In the genomic region with DNA sequence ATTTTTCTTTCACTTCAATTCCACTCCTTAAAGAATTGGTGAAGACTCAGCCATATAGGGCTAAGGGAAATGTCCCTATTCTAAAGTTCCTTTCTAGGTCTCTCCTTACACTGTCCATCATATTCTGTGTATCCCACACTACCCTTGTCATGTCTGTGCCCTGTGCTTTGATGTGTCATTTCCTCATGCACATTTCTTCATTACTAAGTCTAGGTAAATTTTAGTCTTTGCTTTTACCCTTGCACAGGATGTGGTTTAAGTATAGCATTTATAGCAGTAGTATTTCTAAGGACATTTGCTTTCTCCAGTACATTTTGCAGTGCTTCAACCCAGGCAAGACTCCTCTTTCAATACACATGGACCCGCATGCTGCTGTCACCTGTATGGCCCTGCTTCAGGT, we compare ENCODE assay signal across 8 cellular contexts.
A peak's percentile ranks its signal among the peaks of the same experiment; 100 is the strongest.
DNase-seq lines count a peak whose midpoint lies in the region; ATAC-seq and TF ChIP-seq lines count a peak whose summit lies in the region.

No MANE protein-coding gene starts in this region.

- no peak overlapping the region for H2AK5ac ChIP-seq in trophoblast cell (ENCODE audit: low read length)

- H3K27me3 Mint-ChIP-seq in activated CD8-positive, alpha-beta T cell treated with anti-CD3 and anti-CD28 coated beads for 36 hours: no peaks in the 10 kb centered on the region

- no peaks in the 10 kb centered on the region for H3K79me2 ChIP-seq in trophoblast cell (ENCODE audit: control insufficient read depth, insufficient read depth, low read length, poor library complexity)

- H2BK12ac ChIP-seq in trophoblast cell (ENCODE audit: low read length): no peak overlapping the region

- H3K18ac ChIP-seq in trophoblast cell (ENCODE audit: low read length): no peak overlapping the region

- no peak for TF ChIP-seq CTCF in activated CD8-positive, alpha-beta T cell treated with anti-CD3 and anti-CD28 coated beads for 36 hours (IDR thresholded peaks at IDR 0.05)

- H3K27me3 ChIP-seq in trophoblast cell (ENCODE audit: insufficient read depth, low read length) (no peaks in the 10 kb centered on the region), aorta (ENCODE audit: control insufficient read depth in 1 of 2, insufficient read depth in 2 of 2, low read length in 1 of 2) (no peaks in the 10 kb centered on the region)

- H3K14ac ChIP-seq in trophoblast cell (ENCODE audit: low read length): no peak overlapping the region

- H3K23ac ChIP-seq in trophoblast cell (ENCODE audit: low read length): no peak overlapping the region

- no peaks in the 10 kb centered on the region for H3K79me1 ChIP-seq in trophoblast cell (ENCODE audit: low read length)

- ATAC-seq in GM19452 (IDR thresholded peaks at IDR 0.05; ENCODE audit: unreplicated experiment) (peak; percentile 98), HG03108 (IDR thresholded peaks at IDR 0.05; ENCODE audit: unreplicated experiment) (peak; percentile 98), aorta (ENCODE audit: low FRiP score) (no peak)
- peak; percentile 98 for ATAC-seq in activated CD8-positive, alpha-beta T cell treated with anti-CD3 and anti-CD28 coated beads for 36 hours

- peaks cover 18% of the 10 kb centered on the region for H3K4me1 Mint-ChIP-seq in activated CD8-positive, alpha-beta T cell treated with anti-CD3 and anti-CD28 coated beads for 36 hours (ENCODE audit: low read depth)

- peak; percentile 54 for DNase-seq in GDM1 (lab: John Stamatoyannopoulos, UW)
- peak; percentile 34 for DNase-seq in activated CD8-positive, alpha-beta T cell treated with anti-CD3 and anti-CD28 coated beads for 36 hours
- no peak for DNase-seq in GM19240 (ENCODE audit: insufficient read length, low spot score)
- no peak for DNase-seq in trophoblast cell
- DNase-seq in DMS114 treated with DMSO at 0.1 percent for 48 hours (lab: John Stamatoyannopoulos, UW; ENCODE audit: unreplicated experiment): no peak
- DNase-seq in aorta: no peak

- no peaks in the 10 kb centered on the region for H3K9me3 Mint-ChIP-seq in activated CD8-positive, alpha-beta T cell treated with anti-CD3 and anti-CD28 coated beads for 36 hours

- H3K4me3 ChIP-seq in trophoblast cell (ENCODE audit: low read depth, low read length): no peak overlapping the region
- H3K4me3 ChIP-seq in aorta (ENCODE audit: low read length in 2 of 2): no peak overlapping the region

- CTCF ChIA-PET in activated CD8-positive, alpha-beta T cell treated with anti-CD3 and anti-CD28 coated beads for 36 hours (lab: Charles Lee): interaction anchor here (1.6 kb wide), 1 partner anchor 11 kb away, joined by 4 read pairs; no protein-coding TSS in a partner anchor

- H3K27ac Mint-ChIP-seq in activated CD8-positive, alpha-beta T cell treated with anti-CD3 and anti-CD28 coated beads for 36 hours: peak overlapping the region; percentile 81

- no peak overlapping the region for H3K4me2 ChIP-seq in trophoblast cell (ENCODE audit: low read length)

- no peaks in the 10 kb centered on the region for H3K36me3 Mint-ChIP-seq in activated CD8-positive, alpha-beta T cell treated with anti-CD3 and anti-CD28 coated beads for 36 hours (ENCODE audit: low read depth)

- no peaks in the 10 kb centered on the region for H3K4me1 ChIP-seq in trophoblast cell (ENCODE audit: control insufficient read depth in 1 of 2, insufficient read depth in 2 of 2, low read length in 2 of 2)
- no peaks in the 10 kb centered on the region for H3K4me1 ChIP-seq in aorta (ENCODE audit: control insufficient read depth in 1 of 2, insufficient read depth in 2 of 2, low read length in 2 of 2)

- WGBS in trophoblast cell (ENCODE audit: extremely low coverage, insufficient coverage, insufficient read length): no CpG with 5 or more reads among the region's 1 CpG
- 89 to 95% methylated on average over 1 of the region's 1 CpG for WGBS in aorta, 2 donors

- no peak overlapping the region for H4K8ac ChIP-seq in trophoblast cell (ENCODE audit: low read depth, low read length)

- no peak overlapping the region for H3K27ac ChIP-seq in trophoblast cell (ENCODE audit: low read depth, low read length)
- no peak overlapping the region for H3K27ac ChIP-seq in aorta (ENCODE audit: low read depth in 1 of 2, low read length in 2 of 2)

- no peak overlapping the region for H4K12ac ChIP-seq in trophoblast cell (ENCODE audit: low read depth, low read length)

- no peak overlapping the region for H2AFZ ChIP-seq in trophoblast cell (ENCODE audit: insufficient read depth, low read length, poor library complexity)

- no peak overlapping the region for H2BK120ac ChIP-seq in trophoblast cell (ENCODE audit: insufficient read depth, low read length, poor library complexity)

- H3K36me3 ChIP-seq in trophoblast cell (ENCODE audit: control insufficient read depth in 1 of 2, insufficient read depth in 2 of 2, low read length in 2 of 2): no peaks in the 10 kb centered on the region
- H3K36me3 ChIP-seq in aorta (ENCODE audit: control insufficient read depth in 1 of 2, insufficient read depth in 2 of 2, low read length in 1 of 2): no peaks in the 10 kb centered on the region

- POLR2A ChIA-PET in activated CD8-positive, alpha-beta T cell treated with anti-CD3 and anti-CD28 coated beads for 36 hours (lab: Charles Lee): no interaction called here

- no peaks in the 10 kb centered on the region for H3K9me3 ChIP-seq in trophoblast cell (ENCODE audit: insufficient read depth, low read depth, low read length)
- no peaks in the 10 kb centered on the region for H3K9me3 ChIP-seq in aorta (ENCODE audit: control insufficient read depth, low read length)

- intact Hi-C loops in activated CD8-positive, alpha-beta T cell treated with anti-CD3 and anti-CD28 coated beads for 36 hours (cut with micrococcal nuclease): no loop called here
- intact Hi-C loops in aorta (cut with DNase I): no loop called here

- no peak overlapping the region for H3K4me3 Mint-ChIP-seq in activated CD8-positive, alpha-beta T cell treated with anti-CD3 and anti-CD28 coated beads for 36 hours

- H3K4ac ChIP-seq in trophoblast cell (ENCODE audit: low read depth, low read length): no peak overlapping the region

- no peak overlapping the region for H3K9ac ChIP-seq in trophoblast cell (ENCODE audit: low read length)

- H2BK5ac ChIP-seq in trophoblast cell (ENCODE audit: low read depth, low read length, poor library complexity): no peak overlapping the region

- H4K91ac ChIP-seq in trophoblast cell (ENCODE audit: low read depth, low read length): no peak overlapping the region

Comparison
In these comparisons a context has a peak if more than half of its experiments do, and no peak if none do; other contexts are left out.
1. DNase-seq: peak in GDM1 (single experiment) and activated CD8-positive, alpha-beta T cell treated with anti-CD3 and anti-CD28 coated beads for 36 hours (single experiment); none in GM19240 (single experiment), trophoblast cell (0 of 2), DMS114 treated with DMSO at 0.1 percent for 48 hours (single experiment) and aorta (0 of 2).